In genomic region chr5:177091232-177091631, GRCh38 we compare ENCODE assay signal across 21 cellular contexts. TPM values are rescaled to one million over a fixed set of nuclear protein-coding genes. Genes with fewer than 3 reads are reported as not detected.
A peak's percentile ranks its signal among the peaks of the same experiment; 100 is the strongest.
DNase-seq lines count a peak whose midpoint lies in the region; ATAC-seq, FAIRE-seq and TF ChIP-seq lines count a peak whose summit lies in the region.
"Had no signal": no experiment of that assay in that cellular context is flagged by ENCODE, and none has a peak within 500 bp of the region (broad histone marks: within the 10 kb centered on the region; RNA-seq: fewer than 3 reads in every experiment).

No MANE protein-coding gene starts in this region.

- no peak for FAIRE-seq in HepG2 (lab: Jason Lieb, UNC)
- FAIRE-seq: A549, D721Med, G401.6, GM12891, GM19239 had no signal

- no peaks in the 10 kb centered on the region for H3K9me3 Mint-ChIP-seq in neural crest cell
- H3K9me3 Mint-ChIP-seq: CD4-positive, alpha-beta T cell; CD8-positive, alpha-beta T cell had no signal

- CTCF ChIA-PET in HepG2 (lab: Yijun Ruan, JAX; ENCODE audit: low intra/inter-chr PET ratio, low total read pairs) = no interaction called here

- peaks cover 7% of the 10 kb centered on the region for H4K20me1 ChIP-seq in HepG2 (ENCODE audit: insufficient read depth, low read length)

- peaks cover 45% of the 10 kb centered on the region for H3K79me2 ChIP-seq in HepG2 (ENCODE audit: insufficient read depth, low read length)

- no peak overlapping the region for H2AFZ ChIP-seq in HepG2 (ENCODE audit: low read length)

- in situ Hi-C loops in HepG2 (cut with HindIII; ENCODE audit: extremely low pct_ligation_motif_present, low pct_unique_long_range_greater_than_20kb) = no loop called here

- no peak for ATAC-seq in HepG2
- ATAC-seq in right lobe of liver = no peak
- ATAC-seq in upper lobe of left lung (ENCODE audit: low FRiP score in 2 of 2) = no peak
- no peak for ATAC-seq in HG03039 (IDR thresholded peaks at IDR 0.05; ENCODE audit: unreplicated experiment)
- ATAC-seq: A549; CD8-positive, alpha-beta T cell had no signal

- H3K9me3 ChIP-seq in HepG2 (ENCODE audit: low read length) = no peaks in the 10 kb centered on the region
- H3K9me3 ChIP-seq in right lobe of liver = no peaks in the 10 kb centered on the region
- H3K9me3 ChIP-seq in upper lobe of left lung = no peaks in the 10 kb centered on the region
- H3K9me3 ChIP-seq: A549; BLaER1 treated with 17β-estradiol and CSF1 and Interleukin-3, amounts not matched to agents 10 nM and 100 nM; Caco-2 had no signal

- 94% methylated on average over 2 of the region's 3 CpGs for WGBS in HepG2 (ENCODE audit: low lambda C conversion rate)
- WGBS in right lobe of liver (ENCODE audit: insufficient coverage, low coverage, low lambda C conversion rate, missing lambda C conversion rate) = no CpG with 5 or more reads among the region's 3 CpGs
- 90% methylated on average over 3 of the region's 3 CpGs; no CpG with 5 or more reads in 1 of the 2 donors for WGBS in upper lobe of left lung, 2 donors

- H3K4me1 ChIP-seq in HepG2 (ENCODE audit: insufficient read depth, low read length) (peaks cover 84% of the 10 kb centered on the region), right lobe of liver (peaks cover 2 to 52% (median 24%) of the 10 kb centered on the region in 4 donors), upper lobe of left lung (peaks cover 26 to 38% (median 33%) of the 10 kb centered on the region in 4 donors)

- peaks cover 30 to 62% of the 10 kb centered on the region in 2 experiments for H3K36me3 ChIP-seq in HepG2 (replicated peaks in 1 of 2; ENCODE audit: control insufficient read depth in 1 of 2, insufficient read depth in 2 of 2, low read length in 2 of 2)
- H3K36me3 ChIP-seq in right lobe of liver = peaks cover 0 to 30% (median 13%) of the 10 kb centered on the region in 4 donors
- H3K36me3 ChIP-seq in upper lobe of left lung = no peaks in the 10 kb centered on the region
- H3K36me3 ChIP-seq: BLaER1 treated with 17β-estradiol and CSF1 and Interleukin-3, amounts not matched to agents 10 nM and 100 nM had no signal

- no TSS peak for BruUV-seq in HepG2 (replicated peaks; lab: Mats Ljungman, UMichigan)

- H3K4me3 Mint-ChIP-seq in neural crest cell = no peak overlapping the region
- H3K4me3 Mint-ChIP-seq: B cell; CD4-positive, alpha-beta T cell; CD8-positive, alpha-beta T cell had no signal

- TF ChIP-seq RAD21 in HepG2 (CRISPR knock-in tag; IDR thresholded peaks at IDR 0.05) = no peak

- H3K9ac ChIP-seq in HepG2 (ENCODE audit: insufficient read depth, low read depth, low read length) = 0 out of 2 replicates have a peak overlapping the region, but pooled peaks have one; percentile 99
- H3K9ac ChIP-seq: BLaER1 treated with 17β-estradiol and CSF1 and Interleukin-3, amounts not matched to agents 10 nM and 100 nM had no signal

- TF ChIP-seq EP300 in HepG2 (IDR thresholded peaks at IDR 0.05; ENCODE audit: low read depth in 2 of 2, low read length in 2 of 2) = no peak
- no peak for TF ChIP-seq EP300 in HepG2 (CRISPR knock-in tag; IDR thresholded peaks at IDR 0.05; ENCODE audit: borderline replicate concordance)
- no peak for TF ChIP-seq EP300 in upper lobe of left lung (IDR thresholded peaks at IDR 0.05)

- no peaks in the 10 kb centered on the region for H3K36me3 Mint-ChIP-seq in neural crest cell (ENCODE audit: low read depth)
- H3K36me3 Mint-ChIP-seq: CD8-positive, alpha-beta T cell had no signal

- TF ChIP-seq CTCF in HepG2 (CRISPR knock-in tag; IDR thresholded peaks at IDR 0.05) (no peak), right lobe of liver (IDR thresholded peaks at IDR 0.05) (no peak), neural crest cell (conservative IDR thresholded peaks at IDR 0.05) (no peak), upper lobe of left lung (IDR thresholded peaks at IDR 0.05) (no peak)

- H3K4me2 ChIP-seq in HepG2 (ENCODE audit: low read depth, low read length) = no peak overlapping the region; the same call in 1 of the 2 replicates
- H3K4me2 ChIP-seq: A549; BLaER1 treated with 17β-estradiol and CSF1 and Interleukin-3, amounts not matched to agents 10 nM and 100 nM had no signal

- POLR2A ChIA-PET in HepG2 (lab: Yijun Ruan, JAX) = interaction anchor here (1.0 to 7.7 kb wide), 2 partner anchors 12 to 17 kb away, joined by 3 to 293 read pairs; no protein-coding TSS in a partner anchor

- intact Hi-C loops in HepG2 (cut with micrococcal nuclease; ENCODE audit: unreplicated experiment) = no loop called here
- intact Hi-C loops in right lobe of liver (cut with DNase I) = no loop called here

- no peak for TF ChIP-seq POLR2A in HepG2 (IDR thresholded peaks at IDR 0.05; ENCODE audit: insufficient read depth in 1 of 2, low read depth in 2 of 2, low read length in 2 of 2)
- no peak for TF ChIP-seq POLR2A in right lobe of liver (IDR thresholded peaks at IDR 0.05)
- no peak for TF ChIP-seq POLR2A in upper lobe of left lung (IDR thresholded peaks at IDR 0.05)

- DNase-seq in HepG2 (ENCODE audit: low spot score) (no peak), right lobe of liver (no peak), neural crest cell (ENCODE audit: low read depth, low spot score) (no peak), upper lobe of left lung (no peak)
- DNase-seq: AML-193; Caco-2; Calu3; CD4-positive, alpha-beta T cell; CD8-positive, alpha-beta T cell; DMS79 treated with DMSO at 0.1 percent for 48 hours; GF-D8 had no signal

- H3K27ac ChIP-seq in HepG2 (ENCODE audit: extremely low read length, insufficient read depth, low read length) = no peak overlapping the region
- no peak overlapping the region for H3K27ac ChIP-seq in right lobe of liver
- H3K27ac ChIP-seq in upper lobe of left lung = peak overlapping the region in 1 of 4 donors; percentile 68
- H3K27ac ChIP-seq: 22Rv1; A549; BLaER1 treated with 17β-estradiol and CSF1 and Interleukin-3, amounts not matched to agents 10 nM and 100 nM; C4-2B had no signal

- H3K4me3 ChIP-seq in HepG2 (replicated peaks in 1 of 3; ENCODE audit: insufficient read depth in 1 of 3, low read depth in 2 of 3, low read length in 3 of 3) (no peak overlapping the region), right lobe of liver (no peak overlapping the region), upper lobe of left lung (no peak overlapping the region)
- H3K4me3 ChIP-seq: A549; BLaER1 treated with 17β-estradiol and CSF1 and Interleukin-3, amounts not matched to agents 10 nM and 100 nM had no signal

- H3K27me3 Mint-ChIP-seq in neural crest cell (ENCODE audit: low read depth) = peaks cover 11% of the 10 kb centered on the region

- peaks cover 33% of the 10 kb centered on the region for H3K4me1 Mint-ChIP-seq in neural crest cell

- H3K27me3 ChIP-seq in HepG2 (ENCODE audit: control insufficient read depth in 1 of 2, insufficient read depth in 2 of 2, low read length in 2 of 2) (no peaks in the 10 kb centered on the region; a peak in 1 of 5 replicates), right lobe of liver (no peaks in the 10 kb centered on the region), upper lobe of left lung (no peaks in the 10 kb centered on the region)

- peak overlapping the region; percentile 27 for H3K27ac Mint-ChIP-seq in neural crest cell (ENCODE audit: unreplicated experiment)
- H3K27ac Mint-ChIP-seq: B cell; CD4-positive, alpha-beta T cell; CD8-positive, alpha-beta T cell had no signal

RNA-seq across cellular contexts. Expression of gene FGFR4, which starts 4.5 kb away (rescaled TPM):
- 109 and 219 TPM in 2 replicates for total RNA-seq in HepG2 (2016; rRNA removed; fragmentation: Illumina TruSeq; extraction: Trizol)
- 52.3 and 56.4 TPM in 2 replicates for total RNA-seq in HepG2 (2016; cell fraction: cytosol; rRNA removed; fragmentation: Illumina TruSeq; extraction: Trizol; ENCODE audit: low read depth)
- 90.0 and 222 TPM in 2 replicates for total RNA-seq in HepG2 (2016; cell fraction: insoluble cytoplasmic fraction; rRNA removed; fragmentation: Illumina TruSeq; extraction: Trizol)
- 106 and 116 TPM in 2 replicates for total RNA-seq in HepG2 (2016; cell fraction: membrane; rRNA removed; fragmentation: Illumina TruSeq; extraction: Trizol)
- 196 and 244 TPM in 2 replicates for total RNA-seq in HepG2 (2016; cell fraction: nucleus; rRNA removed; fragmentation: Illumina TruSeq; extraction: Trizol)
- polyA plus RNA-seq in HepG2 (2011; rRNA removed) = 129 and 188 TPM in 2 replicates
- polyA plus RNA-seq in HepG2 (2011; cell fraction: cytosol; rRNA removed) = 134 and 208 TPM in 2 replicates
- 419 and 525 TPM in 2 replicates for polyA plus RNA-seq in HepG2 (2011; cell fraction: nucleus; rRNA removed)
- 133 and 146 TPM in 2 replicates for polyA plus RNA-seq in HepG2 (2012)
- 42.6 and 44.6 TPM in 2 replicates for polyA plus RNA-seq in HepG2 (2016; cell fraction: cytosol; fragmentation: Illumina TruSeq; extraction: Trizol; ENCODE audit: low read depth)
- 85.7 and 113 TPM in 2 replicates for polyA plus RNA-seq in HepG2 (2016; cell fraction: insoluble cytoplasmic fraction; fragmentation: Illumina TruSeq; extraction: Trizol; ENCODE audit: low read depth)
- polyA plus RNA-seq in HepG2 (2016; cell fraction: membrane; fragmentation: Illumina TruSeq; extraction: Trizol; ENCODE audit: low read depth) = 86.4 and 98.3 TPM in 2 replicates
- polyA plus RNA-seq in HepG2 (2016; cell fraction: nucleus; fragmentation: Illumina TruSeq; extraction: Trizol; ENCODE audit: insufficient read depth, low read depth) = 453 and 457 TPM in 2 replicates
- polyA minus RNA-seq in HepG2 (2011; rRNA and poly(A)+ RNA removed; ENCODE audit: low replicate concordance) = 8.0 and 375 TPM in 2 replicates
- polyA minus RNA-seq in HepG2 (2011; cell fraction: cytosol; rRNA and poly(A)+ RNA removed) = 121 and 152 TPM in 2 replicates
- 148 and 160 TPM in 2 replicates for polyA minus RNA-seq in HepG2 (2011; cell fraction: nucleus; rRNA and poly(A)+ RNA removed)
- total RNA-seq in right lobe of liver = 10 to 100 TPM; 38.9 to 73.3 (median 55.1) TPM
- 5.4 and 7.1 TPM in 2 replicates for total RNA-seq in neural crest cell
- total RNA-seq in upper lobe of left lung = 100 to 1,000 TPM in 3 of 6 donors, 10 to 100 TPM in 3; 14.8 to 175 (median 87.1) TPM

RNA-seq across cellular contexts. Expression of gene NSD1, which starts 42.3 kb away (rescaled TPM):
- total RNA-seq in HepG2 (2016; rRNA removed; fragmentation: Illumina TruSeq; extraction: Trizol) (0.09 and 0.18 TPM in 2 replicates), right lobe of liver (10 to 100 TPM; 13.1 to 33.1 (median 23.6) TPM), neural crest cell (122 TPM in 2 replicates), upper lobe of left lung (10 to 100 TPM; 33.0 to 69.1 (median 55.7) TPM)
- total RNA-seq in HepG2 (2016; cell fraction: cytosol; rRNA removed; fragmentation: Illumina TruSeq; extraction: Trizol; ENCODE audit: low read depth) = under 0.01 TPM in 1 of 2 replicates, not detected in the other
- total RNA-seq in HepG2 (2016; cell fraction: insoluble cytoplasmic fraction; rRNA removed; fragmentation: Illumina TruSeq; extraction: Trizol) = 0.04 and 0.09 TPM in 2 replicates
- 0.10 and 0.12 TPM in 2 replicates for total RNA-seq in HepG2 (2016; cell fraction: membrane; rRNA removed; fragmentation: Illumina TruSeq; extraction: Trizol)
- 0.16 and 0.19 TPM in 2 replicates for total RNA-seq in HepG2 (2016; cell fraction: nucleus; rRNA removed; fragmentation: Illumina TruSeq; extraction: Trizol)
- 0.01 and 0.05 TPM in 2 replicates for polyA plus RNA-seq in HepG2 (2011; rRNA removed)
- polyA plus RNA-seq in HepG2 (2011; cell fraction: cytosol; rRNA removed) = under 0.01 and 0.01 TPM in 2 replicates
- polyA plus RNA-seq in HepG2 (2011; cell fraction: nucleus; rRNA removed) = 0.06 and 0.09 TPM in 2 replicates
- polyA plus RNA-seq in HepG2 (2012) = 0.01 TPM in 1 of 2 replicates, not detected in the other
- polyA plus RNA-seq in HepG2 (2016; cell fraction: cytosol; fragmentation: Illumina TruSeq; extraction: Trizol; ENCODE audit: low read depth) = not detected in 2 replicates
- polyA plus RNA-seq in HepG2 (2016; cell fraction: insoluble cytoplasmic fraction; fragmentation: Illumina TruSeq; extraction: Trizol; ENCODE audit: low read depth) = not detected in 2 replicates
- not detected in 2 replicates for polyA plus RNA-seq in HepG2 (2016; cell fraction: membrane; fragmentation: Illumina TruSeq; extraction: Trizol; ENCODE audit: low read depth)
- polyA plus RNA-seq in HepG2 (2016; cell fraction: nucleus; fragmentation: Illumina TruSeq; extraction: Trizol; ENCODE audit: insufficient read depth, low read depth) = 0.07 and 0.29 TPM in 2 replicates
- polyA minus RNA-seq in HepG2 (2011; rRNA and poly(A)+ RNA removed; ENCODE audit: low replicate concordance) = 0.12 and 50.5 TPM in 2 replicates
- 0.10 and 0.26 TPM in 2 replicates for polyA minus RNA-seq in HepG2 (2011; cell fraction: cytosol; rRNA and poly(A)+ RNA removed)
- 0.12 and 0.52 TPM in 2 replicates for polyA minus RNA-seq in HepG2 (2011; cell fraction: nucleus; rRNA and poly(A)+ RNA removed)

Comparison
In these comparisons a context has a peak if more than half of its experiments do, and no peak if none do; other contexts are left out.
1. RNA of gene NSD1, which starts 42.3 kb away (total RNA-seq): 122 TPM in neural crest cell, 33.0 to 69.1 TPM in upper lobe of left lung and 13.1 to 33.1 TPM in right lobe of liver; under 0.01 to 0.19 TPM in HepG2; every median in the first group is over 10 times any median in the second.